In genomic region chr18:64806232-64806631, GRCh38 we compare ENCODE assay signal across 23 cellular contexts.
"Had no signal": no experiment of that assay in that cellular context is flagged by ENCODE, and none has a peak within 500 bp of the region (broad histone marks: within the 10 kb centered on the region; RNA-seq: fewer than 3 reads in every experiment).

No MANE protein-coding gene starts in this region.

- H3K4me3 ChIP-seq: K562, PC-9 had no signal

- H3K27ac ChIP-seq: PC-9 had no signal

- ATAC-seq: activated CD4-positive, alpha-beta T cell treated with anti-CD3 and anti-CD28 coated beads for 36 hours; activated CD4-positive, CD25-positive, alpha-beta regulatory T cell treated with anti-CD3 and anti-CD28 coated beads, Interleukin-2, amount 50 U/mL, for 24 hours; activated naive CD8-positive, alpha-beta T cell treated with anti-CD3 and anti-CD28 coated beads, Interleukin-2, amount 50 U/mL, for 24 hours; K562; WTC11 had no signal

- DNase-seq: activated CD4-positive, alpha-beta memory T cell treated with anti-CD3 and anti-CD28 coated beads for 36 hours; activated CD4-positive, alpha-beta T cell treated with anti-CD3 and anti-CD28 coated beads for 36 hours; activated CD4-positive, alpha-beta T cell treated with anti-CD3 and anti-CD28 coated beads, Interleukin-2, amount 10 ng/mL, durations not matched to agents 7 days and 5 days; activated CD8-positive, alpha-beta memory T cell treated with anti-CD3 and anti-CD28 coated beads, Interleukin-2, amount 50 U/mL, for 4 hours; activated effector memory CD4-positive, alpha-beta T cell treated with Interleukin-2 at 50 U/mL for 16 hours; activated naive CD4-positive, alpha-beta T cell treated with anti-CD3 and anti-CD28 coated beads, Interleukin-2, amount 10 ng/mL, durations not matched to agents 7 days and 5 days; activated naive CD8-positive, alpha-beta T cell treated with anti-CD3 and anti-CD28 coated beads, Interleukin-2, amount 50 U/mL, for 24 hours; activated T-cell treated with anti-CD3 and anti-CD28 coated beads, Interleukin-2, amount 50 U/mL, for 48 hours; NCI-H1105; NCI-H1694 treated with DMSO at 0.1 percent for 48 hours; NCI-H2029; NCI-H510A; NCI-H526; NK-92 treated with Interleukin-12 subunit alpha and Interleukin-12 subunit beta, amount 100 ng/mL, for 24 hours; PC-9; Right ventricle myocardium superior; SW 1271; T-helper 1 cell; T-helper 2 cell; T-helper 9 cell had no signal
